ENCODE assay signal across 23 cellular contexts in genomic region chr9:22169732-22170131, GRCh38.
A peak's percentile ranks its signal among the peaks of the same experiment; 100 is the strongest.
DNase-seq lines count a peak whose midpoint lies in the region; ATAC-seq and TF ChIP-seq lines count a peak whose summit lies in the region.
"Had no signal": no experiment of that assay in that cellular context is flagged by ENCODE, and none has a peak within 500 bp of the region (broad histone marks: within the 10 kb centered on the region; RNA-seq: fewer than 3 reads in every experiment).

No MANE protein-coding gene starts in this region.

- intact Hi-C loops in left ventricle myocardium superior (cut with micrococcal nuclease) (no loop called here), Right ventricle myocardium inferior (cut with DNase I) (no loop called here), gastrocnemius medialis (cut with DNase I; ENCODE audit: low total_unique reads) (no loop called here)

- in situ Hi-C loops in gastrocnemius medialis (cut with MboI; ENCODE audit: low sequenced_read_pairs in 4 of 4) (no loop called here), HAP-1 (cut with MboI; ENCODE audit: low sequenced_read_pairs) (no loop called here)

- no peak for TF ChIP-seq EP300 in gastroesophageal sphincter (IDR thresholded peaks at IDR 0.05)

- H3K27me3 ChIP-seq in SU-DHL-6 (ENCODE audit: low read length) = no peaks in the 10 kb centered on the region
- H3K27me3 ChIP-seq in gastrocnemius medialis = no peaks in the 10 kb centered on the region
- no peaks in the 10 kb centered on the region for H3K27me3 ChIP-seq in HAP-1 (ENCODE audit: low read depth)
- H3K27me3 ChIP-seq in gastroesophageal sphincter = no peaks in the 10 kb centered on the region
- H3K27me3 ChIP-seq: cardiac muscle cell, neutrophil, sigmoid colon, thyroid gland had no signal

- WGBS in gastroesophageal sphincter (ENCODE audit: low coverage in 1 of 2), 2 donors = 54% methylated on average over 1 of the region's 1 CpG; no CpG with 5 or more reads in 1 of the 2 donors

- H3K4me3 ChIP-seq in SU-DHL-6 (ENCODE audit: insufficient read depth, low read length, poor library complexity, severe bottlenecking) (no peak overlapping the region), gastrocnemius medialis (no peak overlapping the region), HAP-1 (no peak overlapping the region), gastroesophageal sphincter (no peak overlapping the region)
- H3K4me3 ChIP-seq: cardiac muscle cell, sigmoid colon, thyroid gland had no signal

- no peak for TF ChIP-seq POLR2A in gastrocnemius medialis (IDR thresholded peaks at IDR 0.05)
- no peak for TF ChIP-seq POLR2A in gastroesophageal sphincter (IDR thresholded peaks at IDR 0.05)

- no peaks in the 10 kb centered on the region for H3K79me2 ChIP-seq in SU-DHL-6 (ENCODE audit: insufficient read depth, low read length)

- H3K9me2 ChIP-seq in SU-DHL-6 (replicated peaks; ENCODE audit: insufficient read depth, low read length) = no peaks in the 10 kb centered on the region

- peak overlapping the region; percentile 4 for H3K4me2 ChIP-seq in SU-DHL-6 (ENCODE audit: low read depth, low read length, poor library complexity, severe bottlenecking)

- DNase-seq in left ventricle myocardium superior (no peak), Right ventricle myocardium inferior (ENCODE audit: missing footprints) (no peak), medulla oblongata (ENCODE audit: extremely low spot score) (peak; percentile 53), gastrocnemius medialis (no peak), HAP-1 (ENCODE audit: low spot score in 2 of 2) (no peak)
- DNase-seq in stimulated activated CD4-positive, alpha-beta T cell treated with anti-CD3 and anti-CD28 coated beads, Interleukin-2, amount 100 ng/mL, for 48 hours = no peak
- DNase-seq: 8988T; activated CD4-positive, alpha-beta T cell treated with anti-CD3 and anti-CD28 coated beads, Interleukin-2, amount 50 U/mL, for 4 hours; activated T-cell treated with anti-CD3 and anti-CD28 coated beads, Interleukin-2, amount 50 U/mL, for 24 hours; effector memory CD4-positive, alpha-beta T cell; NCI-H1092; NCI-H2107; NCI-H82; Right ventricle myocardium superior; sigmoid colon; stimulated activated CD4-positive, alpha-beta T cell treated with anti-CD3 and anti-CD28 coated beads, Interleukin-4, amount 100 ng/mL, for 24 hours; T1000; thyroid gland had no signal

- H3K4me1 ChIP-seq in gastrocnemius medialis (no peaks in the 10 kb centered on the region), HAP-1 (no peaks in the 10 kb centered on the region), gastroesophageal sphincter (no peaks in the 10 kb centered on the region)
- H3K4me1 ChIP-seq: sigmoid colon, thyroid gland had no signal

- H2AFZ ChIP-seq in SU-DHL-6 (ENCODE audit: low read depth, low read length, severe bottlenecking) = no peak overlapping the region

- no peaks in the 10 kb centered on the region for H3F3A ChIP-seq in SU-DHL-6 (ENCODE audit: insufficient read depth)

- H3K9me3 ChIP-seq in SU-DHL-6 (ENCODE audit: insufficient read depth, low read length) = no peaks in the 10 kb centered on the region
- H3K9me3 ChIP-seq in gastrocnemius medialis = no peaks in the 10 kb centered on the region
- no peaks in the 10 kb centered on the region for H3K9me3 ChIP-seq in HAP-1
- no peaks in the 10 kb centered on the region for H3K9me3 ChIP-seq in gastroesophageal sphincter
- H3K9me3 ChIP-seq: neutrophil, sigmoid colon, thyroid gland had no signal

- TF ChIP-seq CTCF in SU-DHL-6 (IDR thresholded peaks at IDR 0.05; ENCODE audit: insufficient read depth, low read length, poor library complexity, severe bottlenecking) (no peak), gastrocnemius medialis (IDR thresholded peaks at IDR 0.05 in 4 of 5, conservative IDR thresholded peaks at IDR 0.05 in 1 of 5) (no peak), gastroesophageal sphincter (IDR thresholded peaks at IDR 0.05) (no peak)

- ATAC-seq in left ventricle myocardium superior (peak; percentile 26), Right ventricle myocardium inferior (no peak), gastrocnemius medialis (no peak), gastroesophageal sphincter (no peak)
- ATAC-seq: activated naive CD4-positive, alpha-beta T cell treated with anti-CD3 and anti-CD28 coated beads, Interleukin-2, amount 50 U/mL, for 72 hours had no signal

- H3K36me3 ChIP-seq in SU-DHL-6 (ENCODE audit: low read length) (no peaks in the 10 kb centered on the region), gastrocnemius medialis (no peaks in the 10 kb centered on the region), HAP-1 (replicated peaks) (no peaks in the 10 kb centered on the region), gastroesophageal sphincter (no peaks in the 10 kb centered on the region)
- H3K36me3 ChIP-seq: cardiac muscle cell, neutrophil, sigmoid colon, thyroid gland had no signal

- no peak overlapping the region for H3K9ac ChIP-seq in SU-DHL-6 (ENCODE audit: low read length)

- H4K20me1 ChIP-seq in SU-DHL-6 (ENCODE audit: low read depth, low read length) = no peaks in the 10 kb centered on the region

- H3K27ac ChIP-seq in SU-DHL-6 (ENCODE audit: low read depth, low read length) = no peak overlapping the region
- H3K27ac ChIP-seq in gastrocnemius medialis = no peak overlapping the region
- H3K27ac ChIP-seq in gastroesophageal sphincter = no peak overlapping the region
- H3K27ac ChIP-seq: cardiac muscle cell, neutrophil, sigmoid colon, thyroid gland had no signal
